ENCODE assay signal across 19 cellular contexts in the genomic region with DNA sequence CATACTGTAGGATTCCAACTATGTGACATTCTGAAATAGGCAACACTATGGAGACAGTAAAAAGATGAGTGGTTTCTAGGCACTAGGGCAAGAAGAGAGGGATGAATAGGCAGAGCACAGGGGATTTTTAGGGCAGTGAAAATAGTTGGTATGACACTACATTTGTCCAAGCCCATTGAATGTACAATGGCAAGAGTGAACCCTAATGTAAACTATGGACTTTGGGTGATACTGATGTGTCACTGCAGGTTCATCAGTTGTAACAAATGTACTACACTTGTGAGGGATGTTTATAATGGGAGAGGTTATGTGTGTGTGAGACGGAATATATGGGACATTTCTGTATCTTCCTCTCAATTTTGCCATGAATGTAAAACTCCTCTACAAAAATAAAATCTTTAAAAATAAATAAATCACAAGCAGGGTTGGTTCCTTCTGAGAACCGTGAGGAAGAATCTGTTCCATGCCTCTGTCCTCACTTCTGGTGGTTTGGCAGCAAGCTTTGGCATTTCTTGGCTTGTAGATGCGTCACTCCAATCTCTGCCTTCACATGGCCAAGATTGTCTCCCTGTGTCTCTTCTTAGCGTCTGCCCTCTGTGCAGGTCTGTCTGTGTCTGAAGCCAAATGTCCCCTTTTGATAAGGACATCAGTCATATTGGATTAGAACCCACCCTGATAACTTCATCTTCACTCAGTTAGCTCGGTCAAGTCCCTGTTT.
A peak's percentile ranks its signal among the peaks of the same experiment; 100 is the strongest.
DNase-seq lines count a peak whose midpoint lies in the region; ATAC-seq and TF ChIP-seq lines count a peak whose summit lies in the region.
"Had no signal": no experiment of that assay in that cellular context is flagged by ENCODE, and none has a peak within 500 bp of the region (broad histone marks: within the 10 kb centered on the region; RNA-seq: fewer than 3 reads in every experiment).

No MANE protein-coding gene starts in this region.

- no peaks in the 10 kb centered on the region for H3K27me3 ChIP-seq in rectal smooth muscle tissue (ENCODE audit: control insufficient read depth, insufficient read depth, low read length)
- H3K27me3 ChIP-seq: foreskin keratinocyte, MG63 had no signal

- no peak overlapping the region for H3K9ac ChIP-seq in rectal smooth muscle tissue (ENCODE audit: low read length)

- peak overlapping the region; percentile 72 for H3K27ac ChIP-seq in rectal smooth muscle tissue (ENCODE audit: low read depth, low read length)
- H3K27ac ChIP-seq: foreskin keratinocyte, HL-60 had no signal

- H3K4me1 ChIP-seq in rectal smooth muscle tissue (ENCODE audit: control insufficient read depth, insufficient read depth, low read length): peaks cover 46% of the 10 kb centered on the region

- DNase-seq in AG08395 (ENCODE audit: low spot score) (peak; percentile 38), LHCN-M2 (ENCODE audit: low read depth) (peak; percentile 40), fibroblast of gingiva (ENCODE audit: low read depth) (peak; percentile 65), NCI-H1105 treated with DMSO at 0.1 percent for 48 hours (lab: John Stamatoyannopoulos, UW) (no peak), NK-92 (lab: John Stamatoyannopoulos, UW; ENCODE audit: unreplicated experiment) (no peak)
- DNase-seq in activated CD4-positive, alpha-beta T cell treated with anti-CD3 and anti-CD28 coated beads for 36 hours: no peak
- DNase-seq: activated CD4-positive, alpha-beta T cell treated with anti-CD3 and anti-CD28 coated beads for 4 hours; activated naive CD4-positive, alpha-beta T cell treated with anti-CD3 and anti-CD28 coated beads, Interleukin-2, amount 50 U/mL, for 16 hours; activated T-cell treated with anti-CD3 and anti-CD28 coated beads, Interleukin-2, amount 50 U/mL, for 72 hours; foreskin keratinocyte; MG63; nephron progenitor cell; SHP77 treated with DMSO at 0.1 percent for 48 hours; stimulated activated CD8-positive, alpha-beta memory T cell treated with anti-CD3 and anti-CD28 coated beads, Interleukin-4, amount 100 ng/mL, for 48 hours; T-cell had no signal

- no peak overlapping the region for H3K4me3 Mint-ChIP-seq in activated CD4-positive, alpha-beta T cell treated with anti-CD3 and anti-CD28 coated beads for 36 hours
- H3K4me3 Mint-ChIP-seq: activated T-cell treated with anti-CD3 and anti-CD28 coated beads, Interleukin-2, amount 50 U/mL, for 72 hours; CD14-positive monocyte; nephron progenitor cell; T-cell had no signal

- H3K4me3 ChIP-seq in rectal smooth muscle tissue (ENCODE audit: low read length): no peak overlapping the region
- H3K4me3 ChIP-seq: MG63 had no signal

- H3K27me3 Mint-ChIP-seq in activated CD4-positive, alpha-beta T cell treated with anti-CD3 and anti-CD28 coated beads for 36 hours: no peaks in the 10 kb centered on the region
- H3K27me3 Mint-ChIP-seq: T-cell had no signal

- POLR2A ChIA-PET in activated CD4-positive, alpha-beta T cell treated with anti-CD3 and anti-CD28 coated beads for 36 hours (lab: Charles Lee): no interaction called here

- ATAC-seq in activated CD4-positive, alpha-beta T cell treated with anti-CD3 and anti-CD28 coated beads for 36 hours: no peak
- ATAC-seq in GM18505 (IDR thresholded peaks at IDR 0.05; ENCODE audit: unreplicated experiment): no peak
- ATAC-seq: foreskin keratinocyte, T-cell had no signal

- no peak for TF ChIP-seq POLR2A in GM18505 (IDR thresholded peaks at IDR 0.05; ENCODE audit: borderline replicate concordance, extremely low read depth, insufficient read depth, insufficient read length)

- H3K9me3 Mint-ChIP-seq in activated CD4-positive, alpha-beta T cell treated with anti-CD3 and anti-CD28 coated beads for 36 hours (ENCODE audit: low read depth): no peaks in the 10 kb centered on the region
- H3K9me3 Mint-ChIP-seq: activated T-cell treated with anti-CD3 and anti-CD28 coated beads, Interleukin-2, amount 50 U/mL, for 72 hours; nephron progenitor cell; T-cell had no signal

- CTCF ChIA-PET in activated CD4-positive, alpha-beta T cell treated with anti-CD3 and anti-CD28 coated beads for 36 hours (lab: Charles Lee): no interaction called here

- H3K36me3 Mint-ChIP-seq in activated CD4-positive, alpha-beta T cell treated with anti-CD3 and anti-CD28 coated beads for 36 hours (ENCODE audit: low read depth): no peaks in the 10 kb centered on the region
- H3K36me3 Mint-ChIP-seq: CD14-positive monocyte, T-cell had no signal

- peaks cover 12% of the 10 kb centered on the region for H3K4me1 Mint-ChIP-seq in activated CD4-positive, alpha-beta T cell treated with anti-CD3 and anti-CD28 coated beads for 36 hours
- H3K4me1 Mint-ChIP-seq: T-cell had no signal

- no peak overlapping the region for H3K27ac Mint-ChIP-seq in activated CD4-positive, alpha-beta T cell treated with anti-CD3 and anti-CD28 coated beads for 36 hours
- H3K27ac Mint-ChIP-seq: activated T-cell treated with anti-CD3 and anti-CD28 coated beads, Interleukin-2, amount 50 U/mL, for 72 hours; CD14-positive monocyte; T-cell had no signal

- intact Hi-C loops in activated CD4-positive, alpha-beta T cell treated with anti-CD3 and anti-CD28 coated beads for 36 hours (cut with DNase I, micrococcal nuclease): no loop called here

- peaks cover 4% of the 10 kb centered on the region for H3K36me3 ChIP-seq in rectal smooth muscle tissue (ENCODE audit: control insufficient read depth, insufficient read depth, low read length)
- H3K36me3 ChIP-seq: MG63 had no signal

Comparison
In these comparisons a context has a peak if more than half of its experiments do, and no peak if none do; other contexts are left out.
1. DNase-seq: peak in AG08395 (single experiment), LHCN-M2 (single experiment) and fibroblast of gingiva (single experiment); none in NCI-H1105 treated with DMSO at 0.1 percent for 48 hours (single experiment), NK-92 (single experiment) and activated CD4-positive, alpha-beta T cell treated with anti-CD3 and anti-CD28 coated beads for 36 hours (single experiment).